Comparison of ENCODE assay signal across 8 cellular contexts in the genomic region with DNA sequence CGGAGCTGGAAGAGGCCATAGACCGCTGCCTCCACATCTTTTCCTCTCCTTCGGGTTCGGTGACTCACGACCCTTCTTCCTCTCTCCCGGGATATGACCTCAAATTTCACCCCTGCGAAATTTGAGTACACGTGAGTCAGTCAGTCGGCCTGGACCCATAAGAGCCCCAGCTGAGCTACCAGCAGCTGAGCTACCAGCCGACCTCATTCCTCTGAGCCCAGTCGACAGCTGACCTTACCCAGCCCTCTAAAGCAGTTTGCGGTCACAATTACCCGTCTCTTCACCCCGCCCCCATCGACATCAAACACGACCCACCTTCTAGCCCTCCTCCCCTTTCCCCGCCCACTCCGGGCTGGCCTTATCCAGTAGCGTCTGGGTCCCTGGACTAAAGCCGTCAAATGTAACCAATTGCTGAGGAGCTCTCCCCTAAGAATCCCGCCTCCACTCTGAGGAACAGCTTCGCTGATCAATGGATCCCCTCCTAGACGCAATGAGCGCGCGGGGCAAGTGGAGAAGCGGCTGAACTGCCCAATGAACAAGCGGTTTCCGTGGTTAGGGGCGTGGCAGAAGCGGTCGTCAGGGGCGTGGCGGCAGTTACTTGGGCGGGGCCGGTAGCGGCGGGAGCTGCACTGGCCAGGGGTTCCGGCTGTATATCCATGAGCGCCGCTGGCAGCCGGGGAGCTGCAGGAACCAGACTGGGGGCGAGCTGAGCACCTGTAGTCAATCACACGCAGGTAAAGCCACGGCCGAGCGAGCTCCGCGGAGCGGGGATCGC. TPM values are rescaled to one million over a fixed set of nuclear protein-coding genes. Genes with fewer than 3 reads are reported as not detected.
DNase-seq lines count a peak whose midpoint lies in the region; ATAC-seq and TF ChIP-seq lines count a peak whose summit lies in the region.

A gene with protein sequence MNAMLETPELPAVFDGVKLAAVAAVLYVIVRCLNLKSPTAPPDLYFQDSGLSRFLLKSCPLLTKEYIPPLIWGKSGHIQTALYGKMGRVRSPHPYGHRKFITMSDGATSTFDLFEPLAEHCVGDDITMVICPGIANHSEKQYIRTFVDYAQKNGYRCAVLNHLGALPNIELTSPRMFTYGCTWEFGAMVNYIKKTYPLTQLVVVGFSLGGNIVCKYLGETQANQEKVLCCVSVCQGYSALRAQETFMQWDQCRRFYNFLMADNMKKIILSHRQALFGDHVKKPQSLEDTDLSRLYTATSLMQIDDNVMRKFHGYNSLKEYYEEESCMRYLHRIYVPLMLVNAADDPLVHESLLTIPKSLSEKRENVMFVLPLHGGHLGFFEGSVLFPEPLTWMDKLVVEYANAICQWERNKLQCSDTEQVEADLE (plus strand): TSS at position 627 of the 775 bp plus-strand sequence. CDS start 27,872 bp downstream, outside the sequence.

- H2AFZ ChIP-seq in PC-9, result peak within 1 kb of the TSS; percentile 92

- DNase-seq in DMS153 (lab: John Stamatoyannopoulos, UW) (peak; percentile 97), PC-9 (peak; percentile 98 to 99), epithelial cell of proximal tubule (ENCODE audit: low read depth) (peak; percentile 99)
- DNase-seq in Jurkat, Clone E6-1 (ENCODE audit: low read depth, low spot score), result peak; percentile 100
- DNase-seq in activated T-cell treated with anti-CD3 and anti-CD28 coated beads, Interleukin-2, amount 50 U/mL, for 1 hour, result peak; percentile 98
- DNase-seq in stimulated activated CD8-positive, alpha-beta memory T cell treated with anti-CD3 and anti-CD28 coated beads, Interleukin-7, amount 100 ng/mL, for 1 hour (ENCODE audit: low read depth in 2 of 2), result peak; percentile 93 to 98

- H3K27me3 ChIP-seq in PC-9 (ENCODE audit: insufficient read depth, low read depth), result no peaks in the 10 kb centered on the region
- no peaks in the 10 kb centered on the region for H3K27me3 ChIP-seq in mucosa of rectum (ENCODE audit: control insufficient read depth in 2 of 2, insufficient read depth in 2 of 2, low read length in 2 of 2)

- peak within 1 kb of the TSS; percentile 84 to 94 for H3K9ac ChIP-seq in mucosa of rectum (ENCODE audit: low read depth in 1 of 2, low read length in 2 of 2)

- CTCF ChIA-PET in PC-9 (lab: Charles Lee), result interaction anchor here (0.6 to 1.6 kb wide), 7 partner anchors 11 to 199 kb away, joined by 3 to 6 read pairs (median 4); no protein-coding TSS in a partner anchor

- H3K4me3 ChIP-seq in Jurkat, Clone E6-1 (ENCODE audit: low read length), result peak within 1 kb of the TSS; percentile 88
- peak within 1 kb of the TSS; percentile 79 for H3K4me3 ChIP-seq in PC-9
- H3K4me3 ChIP-seq in epithelial cell of proximal tubule (ENCODE audit: low read depth, low read length), result peak within 1 kb of the TSS; percentile 94
- peak within 1 kb of the TSS; percentile 86 to 91 for H3K4me3 ChIP-seq in mucosa of rectum (ENCODE audit: low read length in 2 of 2)

- no peaks in the 10 kb centered on the region for H3K9me3 ChIP-seq in PC-9 (ENCODE audit: insufficient read depth, low read depth)
- no peaks in the 10 kb centered on the region for H3K9me3 ChIP-seq in mucosa of rectum (ENCODE audit: control insufficient read depth in 2 of 2, low read length in 2 of 2)

- ATAC-seq in GM21619 (IDR thresholded peaks at IDR 0.05; ENCODE audit: unreplicated experiment), result peak; percentile 94

- H3K4me2 ChIP-seq in PC-9, result peak within 1 kb of the TSS; percentile 85

- H3K27ac ChIP-seq in PC-9 (peak within 1 kb of the TSS; percentile 63), mucosa of rectum (ENCODE audit: low read depth in 2 of 2, low read length in 2 of 2) (peak within 1 kb of the TSS; percentile 84 to 85)

- no peaks in the 10 kb centered on the region for H3K9me2 ChIP-seq in PC-9 (ENCODE audit: insufficient read depth)

- intact Hi-C loops in PC-9 (cut with micrococcal nuclease; ENCODE audit: unreplicated experiment), result loop anchor here (1.0 to 5.0 kb wide), 4 partner anchors 14 to 79 kb away; no protein-coding TSS in a partner anchor

- H3K79me2 ChIP-seq in PC-9 (ENCODE audit: low read depth), result peaks cover 39% of the 10 kb centered on the region

- peaks cover 11% of the 10 kb centered on the region for H3F3A ChIP-seq in PC-9 (ENCODE audit: insufficient read depth, low read depth)

- POLR2A ChIA-PET in PC-9 (lab: Charles Lee; ENCODE audit: unreplicated experiment), result interaction anchor here (0.5 to 1.4 kb wide), 11 partner anchors 13 to 164 kb away, joined by 3 to 7 read pairs (median 4); a partner anchor contains a TSS

- H3K4me1 ChIP-seq in PC-9 (replicated peaks; ENCODE audit: insufficient read depth) (peaks cover 43% of the 10 kb centered on the region), mucosa of rectum (ENCODE audit: control insufficient read depth in 2 of 2, insufficient read depth in 2 of 2, low read length in 2 of 2) (peaks cover 12 to 29% of the 10 kb centered on the region in 2 donors)

- H3K36me3 ChIP-seq in PC-9 (ENCODE audit: low read depth) (no peaks in the 10 kb centered on the region), mucosa of rectum (ENCODE audit: control insufficient read depth in 2 of 2, insufficient read depth in 2 of 2, low read length in 2 of 2) (no peaks in the 10 kb centered on the region)

- no peak for TF ChIP-seq CTCF in PC-9 (conservative IDR thresholded peaks at IDR 0.05)
- no peak for TF ChIP-seq CTCF in epithelial cell of proximal tubule (conservative IDR thresholded peaks at IDR 0.05; ENCODE audit: low read depth, low read length)

- no peaks in the 10 kb centered on the region for H4K20me1 ChIP-seq in PC-9 (ENCODE audit: insufficient read depth)

- no TSS peak for BruUV-seq in PC-9 (replicated peaks; lab: Mats Ljungman, UMichigan)

RNA-seq across cellular contexts. Expression of the gene that starts here (rescaled TPM):
- 24.4 TPM for polyA plus RNA-seq in Jurkat, Clone E6-1 (2012; ENCODE audit: insufficient read depth, insufficient read length)
- total RNA-seq in PC-9 (2021) (86.8 and 148 TPM in 2 replicates), epithelial cell of proximal tubule (32.9 and 45.9 TPM in 2 replicates)

Comparison
In these comparisons a context has a peak if more than half of its experiments do, and no peak if none do; other contexts are left out.
1. Peak in every context shown above with its lines: DNase-seq, ATAC-seq, H3K4me3 ChIP-seq and H3K27ac ChIP-seq.